10 cellular contexts compared by ENCODE assay signal in the genomic region with DNA sequence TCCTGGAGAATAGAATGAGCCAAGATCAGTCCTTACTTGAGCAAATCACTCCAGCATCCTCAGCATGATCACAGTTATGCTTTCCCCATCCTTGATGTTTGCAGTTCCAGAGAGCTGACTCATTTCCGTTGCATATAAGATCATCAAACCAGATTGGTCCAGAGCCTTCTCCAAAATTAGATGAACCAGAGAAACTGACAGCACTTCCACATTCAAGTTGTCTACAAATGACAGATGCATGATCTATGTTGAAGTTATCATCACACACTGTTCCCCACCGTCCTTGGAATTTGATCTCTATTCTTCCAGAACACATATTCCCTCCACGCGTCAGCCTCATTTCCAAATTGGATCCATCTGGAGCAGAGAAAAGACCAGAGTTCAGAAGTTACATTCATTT. TPM values are rescaled to one million over a fixed set of nuclear protein-coding genes. Genes with fewer than 3 reads are reported as not detected.
DNase-seq lines count a peak whose midpoint lies in the region; ATAC-seq, FAIRE-seq and TF ChIP-seq lines count a peak whose summit lies in the region.
"Had no signal": no experiment of that assay in that cellular context is flagged by ENCODE, and none has a peak within 500 bp of the region (broad histone marks: within the 10 kb centered on the region; RNA-seq: fewer than 3 reads in every experiment).

No MANE protein-coding gene starts in this region.

- H3K27ac ChIP-seq in brain microvascular endothelial cell (no peak overlapping the region), tibial artery (no peak overlapping the region)
- H3K27ac ChIP-seq: HL-60 had no signal

- H3K27me3 Mint-ChIP-seq in natural killer cell treated with Interleukin-12 subunit alpha and Interleukin-12 subunit beta and Interleukin-15 and Interleukin-18, amount 100 ng/mL, for 72 hours = peaks cover 35 to 64% of the 10 kb centered on the region in 2 donors

- ATAC-seq in natural killer cell treated with Interleukin-12 subunit alpha and Interleukin-12 subunit beta and Interleukin-15 and Interleukin-18, amount 100 ng/mL, for 72 hours = no peak
- ATAC-seq in GM21515 (IDR thresholded peaks at IDR 0.05; ENCODE audit: unreplicated experiment) = no peak

- no peak overlapping the region for H3K27ac Mint-ChIP-seq in natural killer cell treated with Interleukin-12 subunit alpha and Interleukin-12 subunit beta and Interleukin-15 and Interleukin-18, amount 100 ng/mL, for 72 hours

- no peak for TF ChIP-seq CTCF in brain microvascular endothelial cell (IDR thresholded peaks at IDR 0.05; ENCODE audit: low read depth, low read length, missing control alignments)
- no peak for TF ChIP-seq CTCF in kidney epithelial cell (IDR thresholded peaks at IDR 0.05; ENCODE audit: insufficient read depth, low read length, poor library complexity, severe bottlenecking)
- no peak for TF ChIP-seq CTCF in tibial artery (IDR thresholded peaks at IDR 0.05)

- intact Hi-C loops in tibial artery (cut with DNase I; ENCODE audit: low total_unique reads) = no loop called here

- DNase-seq in HTR-8/SVneo (ENCODE audit: insufficient read length, low spot score) = peak; percentile 26
- peak; percentile 74 for DNase-seq in brain microvascular endothelial cell
- DNase-seq in kidney epithelial cell (ENCODE audit: low read depth) = peak; percentile 2
- DNase-seq in tibial artery = no peak
- DNase-seq in natural killer cell treated with Interleukin-12 subunit alpha and Interleukin-12 subunit beta and Interleukin-15 and Interleukin-18, amount 100 ng/mL, for 72 hours (ENCODE audit: low spot score) = no peak
- DNase-seq in T1000 (lab: John Stamatoyannopoulos, UW) = no peak
- DNase-seq: activated CD4-positive, CD25-positive, alpha-beta regulatory T cell had no signal

- no peaks in the 10 kb centered on the region for H3K9me3 Mint-ChIP-seq in natural killer cell treated with Interleukin-12 subunit alpha and Interleukin-12 subunit beta and Interleukin-15 and Interleukin-18, amount 100 ng/mL, for 72 hours

- H3K36me3 Mint-ChIP-seq in natural killer cell treated with Interleukin-12 subunit alpha and Interleukin-12 subunit beta and Interleukin-15 and Interleukin-18, amount 100 ng/mL, for 72 hours = no peaks in the 10 kb centered on the region

- no peaks in the 10 kb centered on the region for H3K4me1 ChIP-seq in tibial artery

- H3K9me3 ChIP-seq in tibial artery = no peaks in the 10 kb centered on the region

- no peaks in the 10 kb centered on the region for H3K36me3 ChIP-seq in brain microvascular endothelial cell (replicated peaks)
- H3K36me3 ChIP-seq in kidney epithelial cell (ENCODE audit: control insufficient read depth, insufficient read depth, low read length) = no peaks in the 10 kb centered on the region
- no peaks in the 10 kb centered on the region for H3K36me3 ChIP-seq in tibial artery

- in situ Hi-C loops in brain microvascular endothelial cell (cut with HindIII; ENCODE audit: low pct_ligation_motif_present, low sequenced_read_pairs) = no loop called here

- H3K4me1 Mint-ChIP-seq in natural killer cell treated with Interleukin-12 subunit alpha and Interleukin-12 subunit beta and Interleukin-15 and Interleukin-18, amount 100 ng/mL, for 72 hours (ENCODE audit: low read depth in 2 of 2) = no peaks in the 10 kb centered on the region

- H3K4me3 ChIP-seq in brain microvascular endothelial cell (ENCODE audit: low read depth, low read length) (no peak overlapping the region), kidney epithelial cell (ENCODE audit: low read depth, low read length) (no peak overlapping the region), tibial artery (peak overlapping the region; percentile 13 to 27)

- no peak overlapping the region for H3K4me3 Mint-ChIP-seq in natural killer cell treated with Interleukin-12 subunit alpha and Interleukin-12 subunit beta and Interleukin-15 and Interleukin-18, amount 100 ng/mL, for 72 hours

- peak; percentile 83 for FAIRE-seq in HTR-8/SVneo (lab: Jason Lieb, UNC)

- no peaks in the 10 kb centered on the region for H3K27me3 ChIP-seq in brain microvascular endothelial cell (replicated peaks)
- H3K27me3 ChIP-seq in kidney epithelial cell (ENCODE audit: control insufficient read depth, insufficient read depth, low read length) = no peaks in the 10 kb centered on the region
- H3K27me3 ChIP-seq in tibial artery = no peaks in the 10 kb centered on the region

RNA-seq across cellular contexts. Expression of gene CD163, which starts 4.7 kb away (rescaled TPM):
- 0.25 and 3.1 TPM in 2 replicates for total RNA-seq in kidney epithelial cell
- not detected for total RNA-seq in natural killer cell treated with Interleukin-12 subunit alpha and Interleukin-12 subunit beta and Interleukin-15 and Interleukin-18, amount 100 ng/mL, for 72 hours
- total RNA-seq: NCI-H460 had no signal

RNA-seq across cellular contexts. Expression of gene CD163L1, which starts 54.9 kb away (rescaled TPM):
- total RNA-seq in kidney epithelial cell = 0.08 and 4.2 TPM in 2 replicates
- total RNA-seq in natural killer cell treated with Interleukin-12 subunit alpha and Interleukin-12 subunit beta and Interleukin-15 and Interleukin-18, amount 100 ng/mL, for 72 hours = not detected

Comparison
In these comparisons a context has a peak if more than half of its experiments do, and no peak if none do; other contexts are left out.
1. DNase-seq: peak in HTR-8/SVneo (single experiment), brain microvascular endothelial cell (single experiment) and kidney epithelial cell (single experiment); none in tibial artery (0 of 2), natural killer cell treated with Interleukin-12 subunit alpha and Interleukin-12 subunit beta and Interleukin-15 and Interleukin-18, amount 100 ng/mL, for 72 hours (single experiment) and T1000 (single experiment).
2. H3K4me3 ChIP-seq: peak in tibial artery (2 of 2); none in brain microvascular endothelial cell (single experiment) and kidney epithelial cell (single experiment).